ENCODE assay signal across 8 cellular contexts in genomic region chr19:1490020-1490310, GRCh38. TPM values are rescaled to one million over a fixed set of nuclear protein-coding genes. Genes with fewer than 3 reads are reported as not detected.
DNase-seq lines count a peak whose midpoint lies in the region; ATAC-seq and TF ChIP-seq lines count a peak whose summit lies in the region.

No MANE protein-coding gene starts in this region.

- peak overlapping the region; percentile 78 for H3K4me3 ChIP-seq in Karpas-422 (ENCODE audit: low read length)
- H3K4me3 ChIP-seq in effector memory CD4-positive, alpha-beta T cell (ENCODE audit: insufficient read depth, low read depth, low read length, poor library complexity, severe bottlenecking) = peak overlapping the region; percentile 58

- no peaks in the 10 kb centered on the region for H4K20me1 ChIP-seq in Karpas-422 (ENCODE audit: insufficient read depth, low read depth, low read length)

- H3K36me3 ChIP-seq in Karpas-422 (ENCODE audit: insufficient read depth, low read length) = no peaks in the 10 kb centered on the region
- H3K36me3 ChIP-seq in effector memory CD4-positive, alpha-beta T cell (ENCODE audit: control insufficient read depth, insufficient read depth, low read length) = no peaks in the 10 kb centered on the region

- H3K9me2 ChIP-seq in Karpas-422 (replicated peaks; ENCODE audit: insufficient read depth, low read length) = no peaks in the 10 kb centered on the region

- peak overlapping the region; percentile 90 for H2AFZ ChIP-seq in Karpas-422 (ENCODE audit: low read length)

- H3K27me3 ChIP-seq in Karpas-422 (ENCODE audit: low read length) = no peaks in the 10 kb centered on the region
- H3K27me3 ChIP-seq in effector memory CD4-positive, alpha-beta T cell (replicated peaks; ENCODE audit: control insufficient read depth, insufficient read depth, low read length, poor library complexity, severe bottlenecking) = no peaks in the 10 kb centered on the region

- H3K9me3 ChIP-seq in Karpas-422 (ENCODE audit: low read length) = no peaks in the 10 kb centered on the region
- no peaks in the 10 kb centered on the region for H3K9me3 ChIP-seq in effector memory CD4-positive, alpha-beta T cell (ENCODE audit: control insufficient read depth, low read length)

- no peak overlapping the region for H3K27ac Mint-ChIP-seq in neural crest cell (ENCODE audit: unreplicated experiment)

- H3K27me3 Mint-ChIP-seq in neural crest cell (ENCODE audit: low read depth) = peaks cover 23% of the 10 kb centered on the region

- DNase-seq in Karpas-422 = no peak
- DNase-seq in effector memory CD4-positive, alpha-beta T cell = no peak
- no peak for DNase-seq in neural crest cell (ENCODE audit: low read depth, low spot score)
- no peak for DNase-seq in GOT3 (lab: John Stamatoyannopoulos, UW)
- no peak for DNase-seq in NCI-H2029 (lab: John Stamatoyannopoulos, UW)
- DNase-seq in DMS153 treated with DMSO at 0.1 percent for 48 hours (lab: John Stamatoyannopoulos, UW; ENCODE audit: unreplicated experiment) = no peak

- H3K4me3 Mint-ChIP-seq in neural crest cell = peak overlapping the region; percentile 62

- H3K4me1 Mint-ChIP-seq in neural crest cell = peaks cover 9% of the 10 kb centered on the region

- TF ChIP-seq CTCF in C4-2B (conservative IDR thresholded peaks at IDR 0.05) (no peak), neural crest cell (conservative IDR thresholded peaks at IDR 0.05) (no peak)

- H3K36me3 Mint-ChIP-seq in neural crest cell (ENCODE audit: low read depth) = no peaks in the 10 kb centered on the region

- H3K79me2 ChIP-seq in Karpas-422 (ENCODE audit: low read length) = no peaks in the 10 kb centered on the region

- peak overlapping the region; percentile 94 for H3K4me2 ChIP-seq in Karpas-422 (ENCODE audit: low read depth, low read length, poor library complexity, severe bottlenecking)

- peaks cover 16% of the 10 kb centered on the region for H3K4me1 ChIP-seq in Karpas-422 (ENCODE audit: low read length)
- H3K4me1 ChIP-seq in effector memory CD4-positive, alpha-beta T cell (ENCODE audit: control insufficient read depth, insufficient read depth, low read length, poor library complexity, severe bottlenecking) = peaks cover 18% of the 10 kb centered on the region

- H3K27ac ChIP-seq in C4-2B = peak overlapping the region; percentile 71
- H3K27ac ChIP-seq in Karpas-422 (ENCODE audit: low read length) = 0 out of 2 replicates have a peak overlapping the region, but pooled peaks have one; percentile 6
- H3K27ac ChIP-seq in effector memory CD4-positive, alpha-beta T cell (ENCODE audit: insufficient read depth, low read length, poor library complexity, severe bottlenecking) = peak overlapping the region; percentile 41

- peak overlapping the region; percentile 83 for H3K9ac ChIP-seq in Karpas-422 (ENCODE audit: low read length)

- ATAC-seq in GM21786 (IDR thresholded peaks at IDR 0.05; ENCODE audit: unreplicated experiment) = no peak

- H3K9me3 Mint-ChIP-seq in neural crest cell = no peaks in the 10 kb centered on the region

RNA-seq across cellular contexts. Expression of gene PCSK4, which starts 0.2 kb away (rescaled TPM):
- 2.0 and 5.0 TPM in 2 replicates for total RNA-seq in Karpas-422 (2014; rRNA removed; shearing (Covaris generic); ENCODE audit: low replicate concordance)
- 10.4 and 11.7 TPM in 2 replicates for total RNA-seq in neural crest cell

RNA-seq across cellular contexts. Expression of gene REEP6, which starts 1.0 kb away (rescaled TPM):
- 1.3 and 1.5 TPM in 2 replicates for total RNA-seq in Karpas-422 (2014; rRNA removed; shearing (Covaris generic); ENCODE audit: low replicate concordance)
- 8.2 and 8.7 TPM in 2 replicates for total RNA-seq in neural crest cell

RNA-seq across cellular contexts. Expression of gene C19orf25, which starts 10.9 kb away (rescaled TPM):
- total RNA-seq in Karpas-422 (2014; rRNA removed; shearing (Covaris generic); ENCODE audit: low replicate concordance) = 26.4 and 62.2 TPM in 2 replicates
- 34.5 and 41.5 TPM in 2 replicates for total RNA-seq in neural crest cell

RNA-seq across cellular contexts. Expression of gene ADAMTSL5, which starts 22.9 kb away (rescaled TPM):
- total RNA-seq in Karpas-422 (2014; rRNA removed; shearing (Covaris generic); ENCODE audit: low replicate concordance) = 0.94 and 2.6 TPM in 2 replicates
- not detected in 2 replicates for total RNA-seq in neural crest cell

RNA-seq across cellular contexts. Expression of gene PLK5, which starts 33.9 kb away (rescaled TPM):
- not detected in 2 replicates for total RNA-seq in Karpas-422 (2014; rRNA removed; shearing (Covaris generic); ENCODE audit: low replicate concordance)
- not detected in 2 replicates for total RNA-seq in neural crest cell

Comparison
In these comparisons a context has a peak if more than half of its experiments do, and no peak if none do; other contexts are left out.
1. H3K27ac ChIP-seq: peak in every context shown above with its lines; median percentile 71 in C4-2B; 41 in effector memory CD4-positive, alpha-beta T cell; 6 in Karpas-422.